30 cellular contexts compared by ENCODE assay signal in genomic region chr11:82719316-82719715, GRCh38. TPM values are rescaled to one million over a fixed set of nuclear protein-coding genes. Genes with fewer than 3 reads are reported as not detected.
DNase-seq lines count a peak whose midpoint lies in the region; ATAC-seq and TF ChIP-seq lines count a peak whose summit lies in the region.
"Had no signal": no experiment of that assay in that cellular context is flagged by ENCODE, and none has a peak within 500 bp of the region (broad histone marks: within the 10 kb centered on the region; RNA-seq: fewer than 3 reads in every experiment).

No MANE protein-coding gene starts in this region.

- TF ChIP-seq CTCF in heart left ventricle (IDR thresholded peaks at IDR 0.05) (no peak), right atrium auricular region (IDR thresholded peaks at IDR 0.05) (no peak), dorsolateral prefrontal cortex (IDR thresholded peaks at IDR 0.05 in 54 of 56, conservative IDR thresholded peaks at IDR 0.05 in 2 of 56; ENCODE audit: low read depth in 1 of 56, partially characterized antibody in 56 of 56) (peak in 2 of 56 donors; percentile 14 to 17), prostate gland (IDR thresholded peaks at IDR 0.05) (no peak), esophagus muscularis mucosa (IDR thresholded peaks at IDR 0.05) (no peak)

- in situ Hi-C loops in HAP-1 (cut with MboI; ENCODE audit: low sequenced_read_pairs), result loop anchor here (25.0 kb wide), 1 partner anchor 1093 kb away; no protein-coding TSS in a partner anchor

- ATAC-seq in heart left ventricle (peak in 3 of 4 donors; percentile 26 to 70 (median 50)), GM19467 (IDR thresholded peaks at IDR 0.05; ENCODE audit: unreplicated experiment) (no peak)
- ATAC-seq: activated CD4-positive, CD25-positive, alpha-beta regulatory T cell treated with anti-CD3 and anti-CD28 coated beads, Interleukin-2, amount 50 U/mL, for 24 hours; natural killer cell treated with Interleukin-12 subunit alpha and Interleukin-12 subunit beta and Interleukin-15 and Interleukin-18, amount 100 ng/mL, for 72 hours; pancreas; stimulated activated naive CD8-positive, alpha-beta T cell treated with anti-CD3 and anti-CD28 coated beads, Interleukin-15, amount 100 ng/mL, for 72 hours had no signal

- TF ChIP-seq POLR2A in heart left ventricle (IDR thresholded peaks at IDR 0.05) (no peak), prostate gland (IDR thresholded peaks at IDR 0.05) (no peak), esophagus muscularis mucosa (IDR thresholded peaks at IDR 0.05; ENCODE audit: low read depth) (no peak)

- no peaks in the 10 kb centered on the region for H3K9me3 ChIP-seq in heart left ventricle
- H3K9me3 ChIP-seq in right atrium auricular region, result no peaks in the 10 kb centered on the region
- H3K9me3 ChIP-seq in HAP-1, result no peaks in the 10 kb centered on the region
- no peaks in the 10 kb centered on the region for H3K9me3 ChIP-seq in prostate gland
- H3K9me3 ChIP-seq in esophagus muscularis mucosa, result no peaks in the 10 kb centered on the region
- H3K9me3 ChIP-seq: adrenal gland, pancreas, upper lobe of left lung had no signal

- H3K36me3 ChIP-seq in heart left ventricle (no peaks in the 10 kb centered on the region), right atrium auricular region (no peaks in the 10 kb centered on the region), HAP-1 (replicated peaks) (no peaks in the 10 kb centered on the region), prostate gland (no peaks in the 10 kb centered on the region), esophagus muscularis mucosa (no peaks in the 10 kb centered on the region)
- H3K36me3 ChIP-seq: adrenal gland, cardiac muscle cell, pancreas, upper lobe of left lung had no signal

- intact Hi-C loops in heart left ventricle (cut with DNase I) (loop anchor here in 9 of 10 donors (2.0 to 10.0 kb wide), 8 partner anchors 143 to 1105 kb away; no protein-coding TSS in a partner anchor), dorsolateral prefrontal cortex (cut with DNase I) (loop anchor here (2.0 to 10.0 kb wide), 8 partner anchors 13 to 1105 kb away; partner anchors contain the start of genes CCDC90B (in 1 of the 2), DDIAS (in 1 of the 2), FAM181B (in 1 of the 2) and PCF11 (in 1 of the 2)), prostate gland (cut with DNase I) (loop anchor here (10.0 kb wide), 1 partner anchor 1095 kb away; no protein-coding TSS in a partner anchor), esophagus muscularis mucosa (cut with DNase I) (loop anchor here (2.0 to 10.0 kb wide), 2 partner anchors 145 to 525 kb away; no protein-coding TSS in a partner anchor)

- no peaks in the 10 kb centered on the region for H3K27me3 ChIP-seq in heart left ventricle
- no peaks in the 10 kb centered on the region for H3K27me3 ChIP-seq in right atrium auricular region
- H3K27me3 ChIP-seq in dorsolateral prefrontal cortex, result no peaks in the 10 kb centered on the region
- H3K27me3 ChIP-seq in HAP-1 (ENCODE audit: low read depth), result 0 out of 2 replicates have a peak, but pooled peaks cover 3% of the 10 kb centered on the region
- no peaks in the 10 kb centered on the region for H3K27me3 ChIP-seq in prostate gland (replicated peaks; ENCODE audit: insufficient read depth)
- no peaks in the 10 kb centered on the region for H3K27me3 ChIP-seq in esophagus muscularis mucosa
- H3K27me3 ChIP-seq: adrenal gland, cardiac muscle cell, pancreas, upper lobe of left lung had no signal

- TF ChIP-seq EP300 in esophagus muscularis mucosa (IDR thresholded peaks at IDR 0.05), result no peak

- 65 to 75% (median 68%) methylated on average over 5 of the region's 5 CpGs for WGBS in heart left ventricle, 4 donors
- WGBS in prostate gland, result 65% methylated on average over 5 of the region's 5 CpGs
- 62% methylated on average over 5 of the region's 5 CpGs for WGBS in esophagus muscularis mucosa

- H3K4me1 ChIP-seq in heart left ventricle (peaks cover 0 to 18% (median 4%) of the 10 kb centered on the region in 12 donors), right atrium auricular region (peaks cover 0 to 14% of the 10 kb centered on the region in 2 donors), HAP-1 (no peaks in the 10 kb centered on the region), prostate gland (replicated peaks) (no peaks in the 10 kb centered on the region), esophagus muscularis mucosa (peaks cover 0 to 22% (median 14%) of the 10 kb centered on the region in 4 donors)
- H3K4me1 ChIP-seq: adrenal gland, pancreas, upper lobe of left lung had no signal

- H3K4me3 ChIP-seq in heart left ventricle (no peak overlapping the region), right atrium auricular region (no peak overlapping the region), dorsolateral prefrontal cortex (peak overlapping the region in 15 of 59 donors; percentile 4 to 47 (median 8)), HAP-1 (no peak overlapping the region), prostate gland (no peak overlapping the region), esophagus muscularis mucosa (no peak overlapping the region)
- H3K4me3 ChIP-seq: adrenal gland, cardiac muscle cell, pancreas, upper lobe of left lung had no signal

- H3K27ac ChIP-seq in heart left ventricle (no peak overlapping the region), right atrium auricular region (no peak overlapping the region), dorsolateral prefrontal cortex (peak overlapping the region; percentile 49 to 97 (median 91)), prostate gland (no peak overlapping the region), esophagus muscularis mucosa (replicated peaks in 1 of 4) (peak overlapping the region in 1 of 4 donors; percentile 2)
- H3K27ac ChIP-seq: adrenal gland, cardiac muscle cell, HL-60, pancreas, upper lobe of left lung had no signal

- DNase-seq in heart left ventricle, result peak in 3 of 5 donors; percentile 21 to 35 (median 30)
- no peak for DNase-seq in right atrium auricular region (ENCODE audit: low spot score)
- DNase-seq in dorsolateral prefrontal cortex, result peak in 8 of 10 donors; percentile 53 to 75 (median 66)
- peak; percentile 65 for DNase-seq in middle frontal gyrus (ENCODE audit: extremely low spot score, low spot score)
- no peak for DNase-seq in HAP-1 (ENCODE audit: low spot score in 2 of 2)
- no peak for DNase-seq in prostate gland (ENCODE audit: low spot score)
- DNase-seq in esophagus muscularis mucosa (ENCODE audit: extremely low spot score), result no peak
- DNase-seq: activated naive CD4-positive, alpha-beta T cell treated with Interleukin-2 at 50 U/mL for 16 hours; activated T-cell treated with anti-CD3 and anti-CD28 coated beads, Interleukin-2, amount 50 U/mL, for 24 hours; adrenal gland; COR-L47; HCEC 1CT; Karpas-422; NCI-H146; NCI-H524; NK-92 treated with Interleukin-12 subunit alpha and Interleukin-12 subunit beta, amount 100 ng/mL, for 24 hours; pancreas; SIG-M5; stimulated activated CD4-positive, alpha-beta T cell treated with anti-CD3 and anti-CD28 coated beads, Interleukin-15, amount 100 ng/mL, for 24 hours; stimulated activated naive CD8-positive, alpha-beta T cell treated with anti-CD3 and anti-CD28 coated beads, Interleukin-15, amount 100 ng/mL, for 72 hours; upper lobe of left lung had no signal

RNA-seq across cellular contexts. Expression of gene FAM181B, which starts 14.3 kb away (rescaled TPM):
- under 1 TPM in 6 of 9 donors, not detected in 3; 0.07 to 0.35 (median 0.14) TPM for total RNA-seq in heart left ventricle
- polyA plus RNA-seq in heart left ventricle, result under 1 TPM; 0.06 to 0.11 TPM
- total RNA-seq in right atrium auricular region, result 1 to 10 TPM; 2.4 to 3.7 TPM
- total RNA-seq in dorsolateral prefrontal cortex, result 10 to 100 TPM; 11.4 to 62.1 (median 20.1) TPM
- total RNA-seq in prostate gland, result 1 to 10 TPM in 1 of 2 donors, under 1 TPM in 1; 0.85 to 2.0 TPM
- 1 to 10 TPM in 3 of 4 donors, under 1 TPM in 1; 0.83 to 1.6 (median 1.2) TPM for total RNA-seq in esophagus muscularis mucosa
- total RNA-seq: A673; dermis microvascular lymphatic vessel endothelial cell; endothelial cell of umbilical vein; natural killer cell treated with Interleukin-12 subunit alpha and Interleukin-12 subunit beta and Interleukin-15 and Interleukin-18, amount 100 ng/mL, for 72 hours had no signal
- polyA plus RNA-seq: BJ, endothelial cell of umbilical vein had no signal

Comparison
In these comparisons a context has a peak if more than half of its experiments do, and no peak if none do; other contexts are left out.
1. DNase-seq: peak in heart left ventricle (3 of 5), dorsolateral prefrontal cortex (8 of 10) and middle frontal gyrus (single experiment); none in right atrium auricular region (single experiment), HAP-1 (0 of 2), prostate gland (single experiment) and esophagus muscularis mucosa (single experiment).
2. H3K27ac ChIP-seq: peak in dorsolateral prefrontal cortex (59 of 59); none in heart left ventricle (0 of 12), right atrium auricular region (0 of 2) and prostate gland (0 of 2).